In genomic region chr3:132038198-132038825, GRCh38 we compare ENCODE assay signal across 9 cellular contexts. TPM values are rescaled to one million over a fixed set of nuclear protein-coding genes. Genes with fewer than 3 reads are reported as not detected.
A peak's percentile ranks its signal among the peaks of the same experiment; 100 is the strongest.
DNase-seq lines count a peak whose midpoint lies in the region; ATAC-seq and TF ChIP-seq lines count a peak whose summit lies in the region.
"Had no signal": no experiment of that assay in that cellular context is flagged by ENCODE, and none has a peak within 500 bp of the region (broad histone marks: within the 10 kb centered on the region; RNA-seq: fewer than 3 reads in every experiment).

No MANE protein-coding gene starts in this region.

- DNase-seq in GM10266 (ENCODE audit: extremely low spot score) (peak; percentile 36), NCI-H1105 (lab: John Stamatoyannopoulos, UW) (peak; percentile 57), adrenal gland (no peak), mesendoderm (peak; percentile 47)
- no peak for DNase-seq in activated CD8-positive, alpha-beta memory T cell treated with anti-CD3 and anti-CD28 coated beads, Interleukin-2, amount 50 U/mL, for 48 hours
- DNase-seq in stimulated activated CD4-positive, alpha-beta T cell treated with anti-CD3 and anti-CD28 coated beads, Interleukin-2, amount 100 ng/mL, for 24 hours = no peak
- DNase-seq: activated B cell treated with CpG ODN at 0.5 μM for 24 hours had no signal

- intact Hi-C loops in adrenal gland (cut with DNase I) = loop anchor here in 1 of 2 donors (10.0 kb wide), 1 partner anchor 146 kb away; no protein-coding TSS in a partner anchor

- H3K9ac ChIP-seq in mesendoderm (ENCODE audit: low read length) = no peak overlapping the region

- H3K23ac ChIP-seq in mesendoderm (ENCODE audit: low read length) = no peak overlapping the region

- H2BK5ac ChIP-seq in mesendoderm (ENCODE audit: low read length) = no peak overlapping the region

- H3K79me1 ChIP-seq in mesendoderm (ENCODE audit: low read length) = no peaks in the 10 kb centered on the region

- H3K4me3 ChIP-seq in adrenal gland (no peak overlapping the region), mesendoderm (ENCODE audit: low read length) (no peak overlapping the region)

- WGBS in adrenal gland, 4 donors = 0 to 2% (median 0%) methylated on average over 1 of the region's 1 CpG
- no CpG with 5 or more reads among the region's 1 CpG for WGBS in mesendoderm (ENCODE audit: extremely low coverage, insufficient coverage, low lambda C conversion rate)

- no peak overlapping the region for H3K4me2 ChIP-seq in mesendoderm (ENCODE audit: low read length)

- H2BK120ac ChIP-seq in mesendoderm (ENCODE audit: low read depth, low read length) = no peak overlapping the region

- no peak overlapping the region for H2BK15ac ChIP-seq in mesendoderm (replicated peaks; ENCODE audit: low read depth)

- H3K36me3 ChIP-seq in adrenal gland (replicated peaks in 1 of 2) (no peaks in the 10 kb centered on the region), mesendoderm (ENCODE audit: control insufficient read depth, insufficient read depth, low read length) (no peaks in the 10 kb centered on the region)

- H4K8ac ChIP-seq in mesendoderm (ENCODE audit: low read depth, low read length) = no peak overlapping the region

- H3K9me3 ChIP-seq in adrenal gland (replicated peaks in 1 of 3) = no peaks in the 10 kb centered on the region

- H3K27ac ChIP-seq in adrenal gland = no peak overlapping the region
- no peak overlapping the region for H3K27ac ChIP-seq in mesendoderm (ENCODE audit: low read depth, low read length)

- no peak overlapping the region for H3K4ac ChIP-seq in mesendoderm (ENCODE audit: low read depth, low read length)

- no peaks in the 10 kb centered on the region for H3K79me2 ChIP-seq in mesendoderm (ENCODE audit: control insufficient read depth, insufficient read depth, low read length)

- no peak overlapping the region for H2AK5ac ChIP-seq in mesendoderm (ENCODE audit: low read length)

- H3K27me3 ChIP-seq in adrenal gland (peaks cover 23% of the 10 kb centered on the region), mesendoderm (ENCODE audit: insufficient read depth, low read length, poor library complexity) (no peaks in the 10 kb centered on the region)

- no peak for TF ChIP-seq POLR2A in adrenal gland (IDR thresholded peaks at IDR 0.05)

- H4K5ac ChIP-seq in mesendoderm (ENCODE audit: low read length) = no peak overlapping the region

- ATAC-seq in HG03378 (IDR thresholded peaks at IDR 0.05; ENCODE audit: unreplicated experiment) = no peak
- ATAC-seq in HG02981 (IDR thresholded peaks at IDR 0.05; ENCODE audit: unreplicated experiment) = no peak

- H3K4me1 ChIP-seq in adrenal gland (replicated peaks in 1 of 2) = no peaks in the 10 kb centered on the region
- peaks cover 3% of the 10 kb centered on the region for H3K4me1 ChIP-seq in mesendoderm (ENCODE audit: control insufficient read depth, low read depth, low read length)

- no peak overlapping the region for H3K56ac ChIP-seq in mesendoderm (ENCODE audit: low read length)

- peak; percentile 49 for TF ChIP-seq CTCF in GM10266 (IDR thresholded peaks at IDR 0.05; ENCODE audit: control insufficient read depth, insufficient read depth, low read depth, missing control alignments)
- peak; percentile 25 to 59 (median 42) for TF ChIP-seq CTCF in adrenal gland (IDR thresholded peaks at IDR 0.05)

- no peak overlapping the region for H3K18ac ChIP-seq in mesendoderm (ENCODE audit: low read length)

RNA-seq across cellular contexts. Expression of gene CPNE4, which starts 3.5 kb away (rescaled TPM):
- total RNA-seq in adrenal gland = 1 to 10 TPM in 3 of 8 donors, under 1 TPM in 5; 0.32 to 7.5 (median 0.75) TPM
- polyA plus RNA-seq in adrenal gland = under 1 TPM; 0.34 to 0.95 (median 0.64) TPM
- polyA plus RNA-seq in mesendoderm (2013, experiment 1 of 2) = 1.00 TPM
- polyA plus RNA-seq in mesendoderm (2013, experiment 2 of 2) = 0.88 TPM
- total RNA-seq: activated B cell treated with CpG ODN at 0.5 μM for 24 hours had no signal

Comparison
In these comparisons a context has a peak if more than half of its experiments do, and no peak if none do; other contexts are left out.
1. DNase-seq: peak in GM10266 (single experiment), NCI-H1105 (single experiment) and mesendoderm (single experiment); none in adrenal gland (0 of 7), activated CD8-positive, alpha-beta memory T cell treated with anti-CD3 and anti-CD28 coated beads, Interleukin-2, amount 50 U/mL, for 48 hours (single experiment) and stimulated activated CD4-positive, alpha-beta T cell treated with anti-CD3 and anti-CD28 coated beads, Interleukin-2, amount 100 ng/mL, for 24 hours (0 of 2).